Comparison of ENCODE assay signal across 16 cellular contexts in genomic region chr2:70556608-70557007, GRCh38. TPM values are rescaled to one million over a fixed set of nuclear protein-coding genes. Genes with fewer than 3 reads are reported as not detected.
"Had no signal": no experiment of that assay in that cellular context is flagged by ENCODE, and none has a peak within 500 bp of the region (broad histone marks: within the 10 kb centered on the region; RNA-seq: fewer than 3 reads in every experiment).

No MANE protein-coding gene starts in this region.

- H3K4me3 ChIP-seq: cardiac muscle cell, prostate gland, right atrium auricular region, suprapubic skin, upper lobe of left lung had no signal

- H3K27ac ChIP-seq: cardiac muscle cell, prostate gland, right atrium auricular region, suprapubic skin, upper lobe of left lung had no signal

- H3K9me3 Mint-ChIP-seq: memory B cell; stimulated activated naive CD8-positive, alpha-beta T cell treated with anti-CD3 and anti-CD28 coated beads, Interleukin-15, Interleukin-2, amounts not matched to agents 100 ng/mL and 50 ng/mL, for 24 hours; T-helper 1 cell treated with Interleukin-12 subunit alpha and Interleukin-12 subunit beta and Interleukin-4 antibody, amounts not matched to agents 30 μg/mL and 1 μg/mL, for 36 hours had no signal

- H3K36me3 Mint-ChIP-seq: memory B cell had no signal

- FAIRE-seq: frontal cortex had no signal

- H3K9me3 ChIP-seq: prostate gland, right atrium auricular region, suprapubic skin, upper lobe of left lung had no signal

- H3K27me3 ChIP-seq: upper lobe of left lung had no signal

- H3K36me3 ChIP-seq: cardiac muscle cell, prostate gland, right atrium auricular region, suprapubic skin, upper lobe of left lung had no signal

- DNase-seq: activated CD4-positive, alpha-beta T cell treated with anti-CD3 and anti-CD28 coated beads for 1 hour; activated CD8-positive, alpha-beta memory T cell treated with anti-CD3 and anti-CD28 coated beads for 24 hours; activated CD8-positive, alpha-beta memory T cell treated with anti-CD3 and anti-CD28 coated beads, Interleukin-2, amount 50 U/mL, for 48 hours; activated effector memory CD4-positive, alpha-beta T cell treated with Interleukin-2 at 50 U/mL for 16 hours; activated naive CD4-positive, alpha-beta T cell treated with anti-CD3 and anti-CD28 coated beads, Interleukin-2, amount 50 U/mL, for 16 hours; activated T-cell treated with anti-CD3 and anti-CD28 coated beads, Interleukin-2, amount 50 U/mL, for 48 hours; erythroblast had no signal

- H3K4me3 Mint-ChIP-seq: memory B cell; stimulated activated naive CD8-positive, alpha-beta T cell treated with anti-CD3 and anti-CD28 coated beads, Interleukin-15, Interleukin-2, amounts not matched to agents 100 ng/mL and 50 ng/mL, for 24 hours; T-helper 1 cell treated with Interleukin-12 subunit alpha and Interleukin-12 subunit beta and Interleukin-4 antibody, amounts not matched to agents 30 μg/mL and 1 μg/mL, for 36 hours had no signal

- H3K27ac Mint-ChIP-seq: memory B cell; stimulated activated naive CD8-positive, alpha-beta T cell treated with anti-CD3 and anti-CD28 coated beads, Interleukin-15, Interleukin-2, amounts not matched to agents 100 ng/mL and 50 ng/mL, for 24 hours; T-helper 1 cell treated with Interleukin-12 subunit alpha and Interleukin-12 subunit beta and Interleukin-4 antibody, amounts not matched to agents 30 μg/mL and 1 μg/mL, for 36 hours had no signal

RNA-seq across cellular contexts. Expression of gene TGFA, which starts 3.0 kb away (rescaled TPM):
- polyA plus RNA-seq: cardiac muscle cell had no signal
